In the genomic region with DNA sequence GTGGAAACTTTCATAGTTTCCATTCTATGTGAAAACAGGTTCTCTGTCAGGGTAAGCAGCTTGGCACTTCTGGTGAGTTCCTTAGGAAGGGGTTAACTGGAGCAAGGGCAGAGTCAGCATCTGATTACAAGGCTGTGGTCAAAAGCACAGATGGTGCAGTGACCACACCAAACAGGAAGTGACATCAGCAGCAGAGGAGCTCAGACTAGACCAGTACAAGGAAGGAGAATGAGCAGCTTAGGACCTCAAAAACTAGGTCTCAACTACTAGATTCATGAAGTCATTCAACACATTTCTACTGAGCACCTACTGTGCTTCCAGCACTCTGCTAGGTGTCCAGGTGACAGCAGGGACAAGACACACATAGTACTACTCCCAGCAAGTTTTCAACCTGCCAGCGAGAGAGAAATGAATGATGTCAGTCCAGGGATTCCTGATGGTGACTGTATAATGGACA, we compare ENCODE assay signal across 8 cellular contexts.
DNase-seq lines count a peak whose midpoint lies in the region; ATAC-seq and TF ChIP-seq lines count a peak whose summit lies in the region.

No MANE protein-coding gene starts in this region.

- no peak for TF ChIP-seq CTCF in PC-3 (conservative IDR thresholded peaks at IDR 0.05; ENCODE audit: low read depth, low read length)

- ATAC-seq in GM18861 (IDR thresholded peaks at IDR 0.05; ENCODE audit: unreplicated experiment): peak; percentile 95
- ATAC-seq in HG02840 (IDR thresholded peaks at IDR 0.05; ENCODE audit: low FRiP score, unreplicated experiment): peak; percentile 80
- ATAC-seq in PC-3: no peak

- no peak overlapping the region for H3K4me3 ChIP-seq in PC-3 (ENCODE audit: low read length)
- H3K4me3 ChIP-seq in Karpas-422 (ENCODE audit: low read length): no peak overlapping the region

- H3K27ac ChIP-seq in PC-3 (ENCODE audit: low read length) (no peak overlapping the region), Karpas-422 (ENCODE audit: low read length) (no peak overlapping the region)

- H3K36me3 ChIP-seq in PC-3 (ENCODE audit: low read depth, low read length) (no peaks in the 10 kb centered on the region), Karpas-422 (ENCODE audit: insufficient read depth, low read length) (no peaks in the 10 kb centered on the region)

- H4K20me1 ChIP-seq in PC-3 (ENCODE audit: low read length) (no peaks in the 10 kb centered on the region), Karpas-422 (ENCODE audit: insufficient read depth, low read depth, low read length) (no peaks in the 10 kb centered on the region)

- H3F3A ChIP-seq in PC-3 (ENCODE audit: low read length, unreplicated experiment): no peaks in the 10 kb centered on the region

- H3K9ac ChIP-seq in PC-3 (ENCODE audit: low read length) (no peak overlapping the region), Karpas-422 (ENCODE audit: low read length) (no peak overlapping the region)

- POLR2A ChIA-PET in PC-3 (lab: Charles Lee; ENCODE audit: unreplicated experiment): no interaction called here

- H3K27me3 ChIP-seq in PC-3 (ENCODE audit: low read length) (no peaks in the 10 kb centered on the region), Karpas-422 (ENCODE audit: low read length) (0 out of 2 replicates have a peak, but pooled peaks cover 2% of the 10 kb centered on the region)

- DNase-seq in PC-3: peak; percentile 51
- DNase-seq in hepatic stellate cell (ENCODE audit: low spot score): peak; percentile 45
- DNase-seq in NCI-H748 treated with DMSO at 0.1 percent for 48 hours (lab: John Stamatoyannopoulos, UW): no peak
- no peak for DNase-seq in Karpas-422
- DNase-seq in iPS-NIHi11 (ENCODE audit: low spot score): no peak
- no peak for DNase-seq in stimulated activated CD4-positive, alpha-beta T cell treated with anti-CD3 and anti-CD28 coated beads, Interleukin-2, amount 100 ng/mL, for 24 hours

- CTCF ChIA-PET in PC-3 (lab: Charles Lee): no interaction called here

- H3K4me1 ChIP-seq in PC-3 (ENCODE audit: insufficient read depth, low read length) (peaks cover 23% of the 10 kb centered on the region), Karpas-422 (ENCODE audit: low read length) (no peaks in the 10 kb centered on the region)

- intact Hi-C loops in PC-3 (cut with micrococcal nuclease): loop anchor here (10.0 kb wide), 1 partner anchor 79 kb away; no protein-coding TSS in a partner anchor

- H3K9me2 ChIP-seq in PC-3 (replicated peaks; ENCODE audit: low read length): no peaks in the 10 kb centered on the region
- H3K9me2 ChIP-seq in Karpas-422 (replicated peaks; ENCODE audit: insufficient read depth, low read length): no peaks in the 10 kb centered on the region

- H3K79me2 ChIP-seq in PC-3 (ENCODE audit: low read length) (no peaks in the 10 kb centered on the region), Karpas-422 (ENCODE audit: low read length) (no peaks in the 10 kb centered on the region)

- no peak overlapping the region for H3K4me2 ChIP-seq in PC-3 (ENCODE audit: low read length)
- no peak overlapping the region for H3K4me2 ChIP-seq in Karpas-422 (ENCODE audit: low read depth, low read length, poor library complexity, severe bottlenecking)

- no TSS peak for BruUV-seq in PC-3 (replicated peaks; lab: Mats Ljungman, UMichigan)

- H2AFZ ChIP-seq in PC-3 (ENCODE audit: low read length): no peak overlapping the region
- H2AFZ ChIP-seq in Karpas-422 (ENCODE audit: low read length): no peak overlapping the region

- no peaks in the 10 kb centered on the region for H3K9me3 ChIP-seq in PC-3 (ENCODE audit: low read length)
- no peaks in the 10 kb centered on the region for H3K9me3 ChIP-seq in Karpas-422 (ENCODE audit: low read length)

Comparison
In these comparisons a context has a peak if more than half of its experiments do, and no peak if none do; other contexts are left out.
1. DNase-seq: peak in PC-3 (single experiment) and hepatic stellate cell (single experiment); none in NCI-H748 treated with DMSO at 0.1 percent for 48 hours (single experiment), Karpas-422 (single experiment), iPS-NIHi11 (single experiment) and stimulated activated CD4-positive, alpha-beta T cell treated with anti-CD3 and anti-CD28 coated beads, Interleukin-2, amount 100 ng/mL, for 24 hours (0 of 2).